Comparison of ENCODE assay signal across 2 cellular contexts in genomic region chr19:38386300-38386967, GRCh38.
TF ChIP-seq lines count a peak whose summit lies in the region.

No MANE protein-coding gene starts in this region.

TF ChIP-seq in SK-N-SH, 30 proteins besides CTCF, POLR2A, EP300 and RAD21 (continued from another document):
- no peak for TF ChIP-seq RFX5 (IDR thresholded peaks at IDR 0.05; ENCODE audit: low read length)
- TF ChIP-seq SMC3 (IDR thresholded peaks at IDR 0.05; ENCODE audit: low read depth, low read length): no peak
- TF ChIP-seq JUND (IDR thresholded peaks at IDR 0.05): no peak
TF ChIP-seq in SK-N-SH: peak in this region for 0.

TF ChIP-seq in SK-N-SH treated with all-trans-retinoic acid at 6 μM for 48 hours, 23 proteins besides CTCF, POLR2A, EP300 and RAD21 (continued from another document):
- TF ChIP-seq PPARA (CRISPR knock-in tag; IDR thresholded peaks at IDR 0.05; ENCODE audit: borderline replicate concordance) (no peak), TSHZ2 (CRISPR knock-in tag; IDR thresholded peaks at IDR 0.05) (no peak), CREB5 (CRISPR knock-in tag; IDR thresholded peaks at IDR 0.05; ENCODE audit: low read depth) (no peak), ZC3H10 (CRISPR knock-in tag; IDR thresholded peaks at IDR 0.05) (no peak), ZNF8 (CRISPR knock-in tag; IDR thresholded peaks at IDR 0.05) (no peak), ESRRG (CRISPR knock-in tag; IDR thresholded peaks at IDR 0.05) (no peak), ZFP30 (CRISPR knock-in tag; IDR thresholded peaks at IDR 0.05) (no peak), ZNF565 (CRISPR knock-in tag; conservative IDR thresholded peaks at IDR 0.05; ENCODE audit: low read depth) (no peak), GLIS3 (CRISPR knock-in tag; IDR thresholded peaks at IDR 0.05) (no peak), ZFP3 (CRISPR knock-in tag; IDR thresholded peaks at IDR 0.05) (no peak), ZNF70 (CRISPR knock-in tag; IDR thresholded peaks at IDR 0.05) (no peak)
